ENCODE assay signal across 16 cellular contexts in the genomic region with DNA sequence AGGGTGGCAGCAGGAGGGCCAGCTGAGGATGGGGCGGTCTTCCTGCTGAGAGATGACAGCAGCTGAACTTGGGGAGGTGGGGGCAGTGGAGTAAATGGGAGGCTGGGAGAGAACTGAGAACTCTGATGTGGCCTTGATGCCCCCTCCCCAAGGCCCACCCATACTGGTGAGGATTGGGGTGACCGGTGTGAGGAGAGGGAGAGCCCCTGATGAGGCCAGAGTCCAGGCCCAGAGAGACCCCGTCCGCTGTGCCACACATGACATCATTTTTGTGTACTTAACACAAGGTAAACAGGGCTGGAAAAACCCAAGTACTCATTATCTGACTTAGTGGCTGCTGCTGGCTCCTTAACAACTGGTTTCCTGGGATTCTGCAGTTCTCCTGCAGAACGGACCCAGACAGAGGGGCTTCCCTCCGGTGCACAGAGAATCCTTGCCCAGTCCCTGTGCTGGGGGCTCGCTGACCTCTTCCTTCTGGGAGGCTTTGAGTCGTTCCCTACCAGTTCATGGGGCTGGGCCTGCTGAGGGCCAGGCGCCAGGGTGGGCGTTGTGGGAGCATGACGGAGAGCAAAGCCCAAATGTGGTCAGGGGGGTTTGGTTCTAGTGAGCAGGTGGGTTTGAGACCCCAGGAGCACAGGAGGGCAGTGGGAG.
DNase-seq lines count a peak whose midpoint lies in the region; FAIRE-seq and TF ChIP-seq lines count a peak whose summit lies in the region.
"Had no signal": no experiment of that assay in that cellular context is flagged by ENCODE, and none has a peak within 500 bp of the region (broad histone marks: within the 10 kb centered on the region; RNA-seq: fewer than 3 reads in every experiment).

No MANE protein-coding gene starts in this region.

- no peaks in the 10 kb centered on the region for H3K9me3 ChIP-seq in astrocyte (ENCODE audit: insufficient read depth, low read depth, low read length)
- H3K9me3 ChIP-seq in OCI-LY7 (ENCODE audit: low read length), result no peaks in the 10 kb centered on the region
- H3K9me3 ChIP-seq: ovary, Peyer's patch had no signal

- FAIRE-seq in astrocyte (lab: Jason Lieb, UNC), result no peak
- FAIRE-seq: GM12891 had no signal

- H3K27ac Mint-ChIP-seq in astrocyte (ENCODE audit: unreplicated experiment) (no peak overlapping the region), nephron progenitor cell (peak overlapping the region; percentile 88)
- H3K27ac Mint-ChIP-seq: activated naive CD4-positive, alpha-beta T cell treated with anti-CD3 and anti-CD28 coated beads, Interleukin-2, amount 50 U/mL, for 24 hours had no signal

- no peaks in the 10 kb centered on the region for H3K27me3 ChIP-seq in astrocyte (ENCODE audit: insufficient read depth, low read length)
- H3K27me3 ChIP-seq: ovary, Peyer's patch had no signal

- H3K27ac ChIP-seq in C4-2B, result 0 out of 2 replicates have a peak overlapping the region, but pooled peaks have one; percentile 6
- H3K27ac ChIP-seq in astrocyte (ENCODE audit: low read depth, low read length), result no peak overlapping the region
- H3K27ac ChIP-seq in OCI-LY7 (ENCODE audit: low read depth, low read length, poor library complexity, severe bottlenecking), result no peak overlapping the region
- H3K27ac ChIP-seq: ovary, Peyer's patch had no signal

- H3K79me2 ChIP-seq in astrocyte (ENCODE audit: insufficient read depth, low read length) (no peaks in the 10 kb centered on the region), OCI-LY7 (ENCODE audit: insufficient read depth, low read depth, low read length) (no peaks in the 10 kb centered on the region)

- H3K4me2 ChIP-seq in astrocyte (ENCODE audit: low read length), result peak overlapping the region; percentile 1
- no peak overlapping the region for H3K4me2 ChIP-seq in OCI-LY7 (ENCODE audit: low read length)

- H4K20me1 ChIP-seq in astrocyte (ENCODE audit: insufficient read depth, low read length) (no peaks in the 10 kb centered on the region), OCI-LY7 (ENCODE audit: insufficient read depth, low read length) (no peaks in the 10 kb centered on the region)

- peaks cover 7% of the 10 kb centered on the region for H3K36me3 Mint-ChIP-seq in astrocyte (ENCODE audit: low read depth, unreplicated experiment)
- H3K36me3 Mint-ChIP-seq in nephron progenitor cell (ENCODE audit: low read depth), result no peaks in the 10 kb centered on the region
- H3K36me3 Mint-ChIP-seq: activated naive CD4-positive, alpha-beta T cell treated with anti-CD3 and anti-CD28 coated beads, Interleukin-2, amount 50 U/mL, for 24 hours had no signal

- H3K9me2 ChIP-seq in OCI-LY7 (ENCODE audit: insufficient read depth, low read length), result no peaks in the 10 kb centered on the region

- H3K4me3 ChIP-seq in astrocyte (ENCODE audit: insufficient read depth, low read depth, low read length) (no peak overlapping the region), OCI-LY7 (ENCODE audit: low read depth, low read length, poor library complexity, severe bottlenecking) (no peak overlapping the region)
- H3K4me3 ChIP-seq: ovary, Peyer's patch had no signal

- CTCF ChIA-PET in OCI-LY7 (lab: Charles Lee; ENCODE audit: unreplicated experiment), result no interaction called here

- peak overlapping the region; percentile 39 for H3K9ac ChIP-seq in astrocyte (ENCODE audit: low read length)

- H2AFZ ChIP-seq in astrocyte (ENCODE audit: low read depth, low read length) (no peak overlapping the region), OCI-LY7 (ENCODE audit: low read length) (no peak overlapping the region)

- H3K4me1 Mint-ChIP-seq in astrocyte (ENCODE audit: low read depth, unreplicated experiment), result peaks cover 53% of the 10 kb centered on the region
- peaks cover 54% of the 10 kb centered on the region for H3K4me1 Mint-ChIP-seq in nephron progenitor cell
- H3K4me1 Mint-ChIP-seq: activated naive CD4-positive, alpha-beta T cell treated with anti-CD3 and anti-CD28 coated beads, Interleukin-2, amount 50 U/mL, for 24 hours; central memory CD8-positive, alpha-beta T cell had no signal

- H3K4me1 ChIP-seq in astrocyte (ENCODE audit: insufficient read depth, low read length) (peaks cover 57% of the 10 kb centered on the region), OCI-LY7 (ENCODE audit: insufficient read depth, low read length, poor library complexity, severe bottlenecking) (peaks cover 14% of the 10 kb centered on the region)

- H3K9me3 Mint-ChIP-seq in astrocyte (ENCODE audit: unreplicated experiment) (no peaks in the 10 kb centered on the region), nephron progenitor cell (no peaks in the 10 kb centered on the region)
- H3K9me3 Mint-ChIP-seq: activated naive CD4-positive, alpha-beta T cell treated with anti-CD3 and anti-CD28 coated beads, Interleukin-2, amount 50 U/mL, for 24 hours; central memory CD8-positive, alpha-beta T cell had no signal

- intact Hi-C loops in OCI-LY7 (cut with micrococcal nuclease; ENCODE audit: unreplicated experiment), result no loop called here

- DNase-seq in M059J (ENCODE audit: low read depth), result peak; percentile 34
- DNase-seq in astrocyte (ENCODE audit: low read depth), result no peak
- no peak for DNase-seq in nephron progenitor cell
- DNase-seq in OCI-LY7 (ENCODE audit: low spot score), result no peak
- DNase-seq in central memory CD4-positive, alpha-beta T cell, result no peak
- DNase-seq in SK-N-DZ (ENCODE audit: low spot score), result no peak
- no peak for DNase-seq in EL
- DNase-seq: activated CD8-positive, alpha-beta memory T cell treated with anti-CD3 and anti-CD28 coated beads, Interleukin-2, amount 50 U/mL, for 4 hours; midbrain; NCI-H226; ovary; Peyer's patch had no signal

- POLR2A ChIA-PET in OCI-LY7 (lab: Charles Lee), result no interaction called here

- no TSS peak for BruUV-seq in OCI-LY7 (replicated peaks; lab: Mats Ljungman, UMichigan)

- TF ChIP-seq CTCF in C4-2B (conservative IDR thresholded peaks at IDR 0.05), result no peak
- TF ChIP-seq CTCF in astrocyte (IDR thresholded peaks at IDR 0.05; ENCODE audit: insufficient read depth, low read depth, low read length), result no peak
- TF ChIP-seq CTCF in nephron progenitor cell (IDR thresholded peaks at IDR 0.05), result no peak
- TF ChIP-seq CTCF in OCI-LY7 (conservative IDR thresholded peaks at IDR 0.05; ENCODE audit: low read length), result no peak

- no peak overlapping the region for H3K4me3 Mint-ChIP-seq in astrocyte (ENCODE audit: unreplicated experiment)
- no peak overlapping the region for H3K4me3 Mint-ChIP-seq in nephron progenitor cell
- H3K4me3 Mint-ChIP-seq: activated naive CD4-positive, alpha-beta T cell treated with anti-CD3 and anti-CD28 coated beads, Interleukin-2, amount 50 U/mL, for 24 hours; central memory CD8-positive, alpha-beta T cell had no signal

- H3K36me3 ChIP-seq in astrocyte (ENCODE audit: insufficient read depth, low read length) (no peaks in the 10 kb centered on the region), OCI-LY7 (ENCODE audit: insufficient read depth, low read length) (no peaks in the 10 kb centered on the region)
- H3K36me3 ChIP-seq: ovary, Peyer's patch had no signal

- H3K27me3 Mint-ChIP-seq in astrocyte (ENCODE audit: low read depth, unreplicated experiment), result no peaks in the 10 kb centered on the region
- peaks cover 2% of the 10 kb centered on the region for H3K27me3 Mint-ChIP-seq in nephron progenitor cell (ENCODE audit: low read depth, poor library complexity)
- H3K27me3 Mint-ChIP-seq: activated naive CD4-positive, alpha-beta T cell treated with anti-CD3 and anti-CD28 coated beads, Interleukin-2, amount 50 U/mL, for 24 hours had no signal
